Comparison of ENCODE assay signal across 9 cellular contexts in genomic region chr15:67914537-67915373, GRCh38.
DNase-seq lines count a peak whose midpoint lies in the region; TF ChIP-seq lines count a peak whose summit lies in the region.
"Had no signal": no experiment of that assay in that cellular context is flagged by ENCODE, and none has a peak within 500 bp of the region (broad histone marks: within the 10 kb centered on the region; RNA-seq: fewer than 3 reads in every experiment).

No MANE protein-coding gene starts in this region.

- CTCF ChIA-PET in activated naive CD4-positive, alpha-beta T cell treated with anti-CD3 and anti-CD28 coated beads, Interleukin-2, amount 10 ng/mL, durations not matched to agents 7 days and 5 days (lab: Charles Lee): interaction anchor here (0.6 to 0.9 kb wide), 2 partner anchors 12 to 1071 kb away, joined by 3 to 4 read pairs; no protein-coding TSS in a partner anchor

- no peak for DNase-seq in activated naive CD4-positive, alpha-beta T cell treated with anti-CD3 and anti-CD28 coated beads, Interleukin-2, amount 10 ng/mL, durations not matched to agents 7 days and 5 days
- peak; percentile 19 for DNase-seq in midbrain (lab: John Stamatoyannopoulos, UW)
- DNase-seq in uterus: peak; percentile 87
- DNase-seq in MG63: no peak
- no peak for DNase-seq in CD1c-positive myeloid dendritic cell (ENCODE audit: extremely low spot score)
- no peak for DNase-seq in UCSD-AML1 (lab: John Stamatoyannopoulos, UW; ENCODE audit: unreplicated experiment)

- peaks cover 2% of the 10 kb centered on the region for H3K36me3 Mint-ChIP-seq in activated naive CD4-positive, alpha-beta T cell treated with anti-CD3 and anti-CD28 coated beads, Interleukin-2, amount 50 U/mL, for 24 hours
- H3K36me3 Mint-ChIP-seq in activated naive CD4-positive, alpha-beta T cell treated with anti-CD3 and anti-CD28 coated beads, Interleukin-2, amount 10 ng/mL, durations not matched to agents 7 days and 5 days: no peaks in the 10 kb centered on the region

- H3K9me3 ChIP-seq in uterus: no peaks in the 10 kb centered on the region
- peaks cover 7% of the 10 kb centered on the region; the same call in 1 of the 2 replicates for H3K9me3 ChIP-seq in MG63

- no peak for TF ChIP-seq POLR2A in uterus (IDR thresholded peaks at IDR 0.05)

- H3K27me3 Mint-ChIP-seq in activated naive CD4-positive, alpha-beta T cell treated with anti-CD3 and anti-CD28 coated beads, Interleukin-2, amount 50 U/mL, for 24 hours: no peaks in the 10 kb centered on the region
- peaks cover 11% of the 10 kb centered on the region for H3K27me3 Mint-ChIP-seq in activated naive CD4-positive, alpha-beta T cell treated with anti-CD3 and anti-CD28 coated beads, Interleukin-2, amount 10 ng/mL, durations not matched to agents 7 days and 5 days
- H3K27me3 Mint-ChIP-seq: B cell had no signal

- H3K4me3 ChIP-seq in uterus (no peak overlapping the region), MG63 (no peak overlapping the region)

- H3K27ac ChIP-seq in cingulate gyrus (ENCODE audit: low read depth, low read length): peak overlapping the region; percentile 80
- peak overlapping the region; percentile 87 to 89 for H3K27ac ChIP-seq in uterus

- no peaks in the 10 kb centered on the region for H3K27me3 ChIP-seq in uterus
- no peaks in the 10 kb centered on the region for H3K27me3 ChIP-seq in MG63

- peaks cover 6 to 12% of the 10 kb centered on the region in 2 donors for H3K4me1 ChIP-seq in uterus

- intact Hi-C loops in uterus (cut with DNase I; ENCODE audit: low total_unique reads): no loop called here

- peaks cover 3% of the 10 kb centered on the region for H3K9me3 Mint-ChIP-seq in activated naive CD4-positive, alpha-beta T cell treated with anti-CD3 and anti-CD28 coated beads, Interleukin-2, amount 50 U/mL, for 24 hours
- peaks cover 12% of the 10 kb centered on the region for H3K9me3 Mint-ChIP-seq in activated naive CD4-positive, alpha-beta T cell treated with anti-CD3 and anti-CD28 coated beads, Interleukin-2, amount 10 ng/mL, durations not matched to agents 7 days and 5 days

- H3K4me1 Mint-ChIP-seq in activated naive CD4-positive, alpha-beta T cell treated with anti-CD3 and anti-CD28 coated beads, Interleukin-2, amount 50 U/mL, for 24 hours: no peaks in the 10 kb centered on the region
- H3K4me1 Mint-ChIP-seq in activated naive CD4-positive, alpha-beta T cell treated with anti-CD3 and anti-CD28 coated beads, Interleukin-2, amount 10 ng/mL, durations not matched to agents 7 days and 5 days: no peaks in the 10 kb centered on the region
- H3K4me1 Mint-ChIP-seq: B cell had no signal

- TF ChIP-seq CTCF in uterus (IDR thresholded peaks at IDR 0.05): no peak

- H3K27ac Mint-ChIP-seq in activated naive CD4-positive, alpha-beta T cell treated with anti-CD3 and anti-CD28 coated beads, Interleukin-2, amount 50 U/mL, for 24 hours: peak overlapping the region; percentile 52
- H3K27ac Mint-ChIP-seq in activated naive CD4-positive, alpha-beta T cell treated with anti-CD3 and anti-CD28 coated beads, Interleukin-2, amount 10 ng/mL, durations not matched to agents 7 days and 5 days: no peak overlapping the region
- H3K27ac Mint-ChIP-seq: B cell had no signal

- H3K36me3 ChIP-seq in uterus (no peaks in the 10 kb centered on the region), MG63 (no peaks in the 10 kb centered on the region)

- H3K4me3 Mint-ChIP-seq in activated naive CD4-positive, alpha-beta T cell treated with anti-CD3 and anti-CD28 coated beads, Interleukin-2, amount 50 U/mL, for 24 hours: no peak overlapping the region
- no peak overlapping the region for H3K4me3 Mint-ChIP-seq in activated naive CD4-positive, alpha-beta T cell treated with anti-CD3 and anti-CD28 coated beads, Interleukin-2, amount 10 ng/mL, durations not matched to agents 7 days and 5 days
- H3K4me3 Mint-ChIP-seq: B cell had no signal

Comparison
In these comparisons a context has a peak if more than half of its experiments do, and no peak if none do; other contexts are left out.
1. DNase-seq: peak in midbrain (single experiment) and uterus (2 of 2); none in activated naive CD4-positive, alpha-beta T cell treated with anti-CD3 and anti-CD28 coated beads, Interleukin-2, amount 10 ng/mL, durations not matched to agents 7 days and 5 days (single experiment), MG63 (single experiment), CD1c-positive myeloid dendritic cell (single experiment) and UCSD-AML1 (single experiment).